In the genomic region with DNA sequence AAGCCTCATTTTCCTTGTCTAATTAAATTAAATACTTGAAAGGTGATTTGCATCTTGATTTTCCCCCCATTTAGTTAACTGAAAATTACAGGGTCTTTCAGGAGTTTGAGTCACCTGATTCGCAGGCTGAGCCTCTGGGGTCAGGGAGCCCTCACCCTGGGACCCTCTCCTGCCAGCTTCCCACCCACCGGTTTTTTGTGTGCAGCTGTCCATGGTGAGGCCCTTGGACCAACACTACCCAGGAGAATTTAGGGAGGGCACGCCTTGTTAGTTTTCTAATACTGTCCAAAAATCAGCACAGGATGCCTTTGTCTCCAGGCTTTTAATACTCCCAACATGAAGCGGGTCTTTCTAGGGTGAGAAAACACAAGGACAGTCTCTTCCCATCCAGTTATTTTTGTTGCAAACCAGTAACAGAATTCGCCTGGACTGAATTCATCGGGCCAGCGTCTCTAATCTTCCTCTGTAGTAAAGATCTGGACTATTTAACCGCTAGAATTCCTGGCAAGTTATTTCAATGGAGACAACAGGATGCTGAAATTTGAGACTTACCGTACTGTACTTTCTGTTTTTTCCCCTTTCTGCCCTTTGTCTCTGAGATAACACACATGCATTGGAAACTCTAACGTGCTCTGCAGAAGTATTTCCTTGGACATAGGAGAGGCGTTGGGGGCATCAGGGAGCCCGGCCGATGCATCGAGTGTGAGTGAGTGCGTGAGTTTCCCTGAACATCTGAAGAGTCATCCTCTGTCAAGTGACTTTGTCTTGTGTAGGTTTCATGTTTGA, we compare ENCODE assay signal across 2 cellular contexts.
TF ChIP-seq lines count a peak whose summit lies in the region.

No MANE protein-coding gene starts in this region.

TF ChIP-seq in liver, 16 proteins besides CTCF, POLR2A, EP300 and RAD21:
- TF ChIP-seq, protein P1, sequence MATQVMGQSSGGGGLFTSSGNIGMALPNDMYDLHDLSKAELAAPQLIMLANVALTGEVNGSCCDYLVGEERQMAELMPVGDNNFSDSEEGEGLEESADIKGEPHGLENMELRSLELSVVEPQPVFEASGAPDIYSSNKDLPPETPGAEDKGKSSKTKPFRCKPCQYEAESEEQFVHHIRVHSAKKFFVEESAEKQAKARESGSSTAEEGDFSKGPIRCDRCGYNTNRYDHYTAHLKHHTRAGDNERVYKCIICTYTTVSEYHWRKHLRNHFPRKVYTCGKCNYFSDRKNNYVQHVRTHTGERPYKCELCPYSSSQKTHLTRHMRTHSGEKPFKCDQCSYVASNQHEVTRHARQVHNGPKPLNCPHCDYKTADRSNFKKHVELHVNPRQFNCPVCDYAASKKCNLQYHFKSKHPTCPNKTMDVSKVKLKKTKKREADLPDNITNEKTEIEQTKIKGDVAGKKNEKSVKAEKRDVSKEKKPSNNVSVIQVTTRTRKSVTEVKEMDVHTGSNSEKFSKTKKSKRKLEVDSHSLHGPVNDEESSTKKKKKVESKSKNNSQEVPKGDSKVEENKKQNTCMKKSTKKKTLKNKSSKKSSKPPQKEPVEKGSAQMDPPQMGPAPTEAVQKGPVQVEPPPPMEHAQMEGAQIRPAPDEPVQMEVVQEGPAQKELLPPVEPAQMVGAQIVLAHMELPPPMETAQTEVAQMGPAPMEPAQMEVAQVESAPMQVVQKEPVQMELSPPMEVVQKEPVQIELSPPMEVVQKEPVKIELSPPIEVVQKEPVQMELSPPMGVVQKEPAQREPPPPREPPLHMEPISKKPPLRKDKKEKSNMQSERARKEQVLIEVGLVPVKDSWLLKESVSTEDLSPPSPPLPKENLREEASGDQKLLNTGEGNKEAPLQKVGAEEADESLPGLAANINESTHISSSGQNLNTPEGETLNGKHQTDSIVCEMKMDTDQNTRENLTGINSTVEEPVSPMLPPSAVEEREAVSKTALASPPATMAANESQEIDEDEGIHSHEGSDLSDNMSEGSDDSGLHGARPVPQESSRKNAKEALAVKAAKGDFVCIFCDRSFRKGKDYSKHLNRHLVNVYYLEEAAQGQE (IDR thresholded peaks at IDR 0.05): no peak
- peak; percentile 76 for TF ChIP-seq NR2F2 (IDR thresholded peaks at IDR 0.05)

TF ChIP-seq in HepG2, 621 proteins besides CTCF, POLR2A, EP300 and RAD21 (continued from another document):
- TF ChIP-seq, protein P2, sequence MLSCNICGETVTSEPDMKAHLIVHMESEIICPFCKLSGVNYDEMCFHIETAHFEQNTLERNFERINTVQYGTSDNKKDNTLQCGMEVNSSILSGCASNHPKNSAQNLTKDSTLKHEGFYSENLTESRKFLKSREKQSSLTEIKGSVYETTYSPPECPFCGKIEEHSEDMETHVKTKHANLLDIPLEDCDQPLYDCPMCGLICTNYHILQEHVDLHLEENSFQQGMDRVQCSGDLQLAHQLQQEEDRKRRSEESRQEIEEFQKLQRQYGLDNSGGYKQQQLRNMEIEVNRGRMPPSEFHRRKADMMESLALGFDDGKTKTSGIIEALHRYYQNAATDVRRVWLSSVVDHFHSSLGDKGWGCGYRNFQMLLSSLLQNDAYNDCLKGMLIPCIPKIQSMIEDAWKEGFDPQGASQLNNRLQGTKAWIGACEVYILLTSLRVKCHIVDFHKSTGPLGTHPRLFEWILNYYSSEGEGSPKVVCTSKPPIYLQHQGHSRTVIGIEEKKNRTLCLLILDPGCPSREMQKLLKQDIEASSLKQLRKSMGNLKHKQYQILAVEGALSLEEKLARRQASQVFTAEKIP (CRISPR knock-in tag; IDR thresholded peaks at IDR 0.05; ENCODE audit: borderline replicate concordance): no peak
- no peak for TF ChIP-seq RNF219 (CRISPR knock-in tag; IDR thresholded peaks at IDR 0.05)
- no peak for TF ChIP-seq ZNF83 (CRISPR knock-in tag; IDR thresholded peaks at IDR 0.05; ENCODE audit: borderline replicate concordance)
